In genomic region chr6:142384455-142385332, GRCh38 we compare ENCODE assay signal across 21 cellular contexts.
A peak's percentile ranks its signal among the peaks of the same experiment; 100 is the strongest.
DNase-seq lines count a peak whose midpoint lies in the region; ATAC-seq, FAIRE-seq and TF ChIP-seq lines count a peak whose summit lies in the region.
"Had no signal": no experiment of that assay in that cellular context is flagged by ENCODE, and none has a peak within 500 bp of the region (broad histone marks: within the 10 kb centered on the region; RNA-seq: fewer than 3 reads in every experiment).

No MANE protein-coding gene starts in this region.

- TF ChIP-seq RAD21 in A549 (conservative IDR thresholded peaks at IDR 0.05 in 1 of 2, IDR thresholded peaks at IDR 0.05 in 1 of 2) = no peak

- CTCF ChIA-PET in A549 (lab: Yijun Ruan, JAX) = no interaction called here

- FAIRE-seq in A549 (lab: Jason Lieb, UNC) (no peak), H54 (lab: Jason Lieb, UNC) (peak; percentile 6)

- no peak overlapping the region for H3K4me3 ChIP-seq in A549
- H3K4me3 ChIP-seq: right atrium auricular region, transverse colon had no signal

- peak overlapping the region; percentile 64 for H3K4me2 ChIP-seq in A549

- no peak for TF ChIP-seq CTCF in A549 (IDR thresholded peaks at IDR 0.05)

- H3K4me1 ChIP-seq in A549 = peaks cover 95% of the 10 kb centered on the region
- H3K4me1 ChIP-seq: right atrium auricular region, transverse colon had no signal

- POLR2A ChIA-PET in A549 (lab: Yijun Ruan, JAX) = no interaction called here

- peak in 1 of 2 experiments; percentile 48; a peak in 3 of 6 replicates for ATAC-seq in A549
- peak; percentile 60 for ATAC-seq in SK-N-SH treated with all-trans-retinoic acid at 6 μM for 48 hours
- no peak for ATAC-seq in left colon

- TF ChIP-seq POLR2A in A549 (IDR thresholded peaks at IDR 0.05; ENCODE audit: low read length) (no peak), H54 (IDR thresholded peaks at IDR 0.05; ENCODE audit: low read depth, low read length) (no peak)

- TF ChIP-seq EP300 in A549 (IDR thresholded peaks at IDR 0.05) = no peak

- peak overlapping the region; percentile 68 to 94 for H3K27ac ChIP-seq in A549
- H3K27ac ChIP-seq: neutrophil, right atrium auricular region, transverse colon had no signal

- WGBS in A549 (ENCODE audit: missing lambda C conversion rate) = 29% methylated on average over 5 of the region's 5 CpGs

- DNase-seq in A549 (ENCODE audit: low read depth in 1 of 2, low spot score in 1 of 2) (no peak), H54 (ENCODE audit: insufficient read length, low spot score) (no peak), kidney tubule cell (ENCODE audit: low spot score) (peak; percentile 30), T-helper 9 cell (no peak), NCI-H82 (lab: John Stamatoyannopoulos, UW) (no peak), NCI-H345 (lab: John Stamatoyannopoulos, UW) (no peak), left colon (no peak)
- DNase-seq: activated CD4-positive, alpha-beta T cell treated with anti-CD3 and anti-CD28 coated beads for 48 hours; activated effector memory CD4-positive, alpha-beta T cell treated with Interleukin-2 at 50 U/mL for 16 hours; CD4-positive, alpha-beta memory T cell; DMS79 treated with DMSO at 0.1 percent for 48 hours; H9; KG1; kidney glomerular epithelial cell; midbrain; NCI-H1105; stimulated activated naive CD4-positive, alpha-beta T cell; transverse colon had no signal

- intact Hi-C loops in left colon (cut with DNase I, micrococcal nuclease) = no loop called here

- no peaks in the 10 kb centered on the region for H3K9me3 ChIP-seq in A549
- H3K9me3 ChIP-seq: neutrophil, right atrium auricular region, transverse colon had no signal

TF ChIP-seq in A549, 52 proteins besides CTCF, POLR2A, EP300 and RAD21:
- no peak for TF ChIP-seq MAX (IDR thresholded peaks at IDR 0.05)
- no peak for TF ChIP-seq POLR2AphosphoS2 (conservative IDR thresholded peaks at IDR 0.05; ENCODE audit: low read length)
- TF ChIP-seq GATA3 (IDR thresholded peaks at IDR 0.05; ENCODE audit: borderline replicate concordance) = no peak
- TF ChIP-seq NR3C1 (IDR thresholded peaks at IDR 0.05) = no peak
- TF ChIP-seq ESRRA (IDR thresholded peaks at IDR 0.05; ENCODE audit: borderline replicate concordance, low read length) = no peak
- TF ChIP-seq CBX8 (IDR thresholded peaks at IDR 0.05) = no peak
TF ChIP-seq in A549: peak in this region for 0.

TF ChIP-seq in SK-N-SH treated with all-trans-retinoic acid at 6 μM for 48 hours, 23 proteins besides CTCF, POLR2A, EP300 and RAD21:
- TF ChIP-seq RARB (CRISPR knock-in tag; IDR thresholded peaks at IDR 0.05) (0 out of 2 replicates have a peak, but pooled peaks have one; percentile 8), ZC3H10 (CRISPR knock-in tag; IDR thresholded peaks at IDR 0.05) (0 out of 2 replicates have a peak, but pooled peaks have one; percentile 41), CSRNP3 (CRISPR knock-in tag; IDR thresholded peaks at IDR 0.05) (no peak), CREB5 (CRISPR knock-in tag; IDR thresholded peaks at IDR 0.05; ENCODE audit: low read depth) (no peak), TOX (CRISPR knock-in tag; IDR thresholded peaks at IDR 0.05; ENCODE audit: borderline replicate concordance) (peak; percentile 86; the same call in 1 of the 2 replicates)
TF ChIP-seq in SK-N-SH treated with all-trans-retinoic acid at 6 μM for 48 hours: peak in this region for 3.

Comparison
In these comparisons a context has a peak if more than half of its experiments do, and no peak if none do; other contexts are left out.
1. Of the 1 proteins assayed by ChIP-seq in both A549 and SK-N-SH treated with all-trans-retinoic acid at 6 μM for 48 hours: peak only in A549: none; only in SK-N-SH treated with all-trans-retinoic acid at 6 μM for 48 hours: RARB; in both: none; in neither: 0.